1 cellular context compared by ENCODE assay signal in genomic region chr4:73619351-73619750, GRCh38.
TF ChIP-seq lines count a peak whose summit lies in the region.

No MANE protein-coding gene starts in this region.

TF ChIP-seq in GM23338, 12 proteins besides CTCF, POLR2A, EP300 and RAD21 (continued from another document):
- TF ChIP-seq REST (IDR thresholded peaks at IDR 0.05; ENCODE audit: unreplicated experiment) (no peak), EZH2 (IDR thresholded peaks at IDR 0.05; ENCODE audit: low read depth, unreplicated experiment) (no peak), ZNF114 (CRISPR knock-in tag; IDR thresholded peaks at IDR 0.05) (no peak), ZNF462 (CRISPR knock-in tag; IDR thresholded peaks at IDR 0.05) (no peak), CREB1 (CRISPR knock-in tag; IDR thresholded peaks at IDR 0.05; ENCODE audit: low read depth) (no peak)
TF ChIP-seq in GM23338: peak in this region for 0.
